Comparison of ENCODE assay signal across 1 cellular context in genomic region chr10:61063035-61063434, GRCh38.
TF ChIP-seq lines count a peak whose summit lies in the region.

No MANE protein-coding gene starts in this region.

TF ChIP-seq in K562, 482 proteins besides CTCF, POLR2A, EP300 and RAD21 (continued from another document):
- TF ChIP-seq RFX7 (CRISPR knock-in tag; IDR thresholded peaks at IDR 0.05) (no peak), RNF219 (CRISPR knock-in tag; IDR thresholded peaks at IDR 0.05) (no peak), HMG20B (CRISPR knock-in tag; IDR thresholded peaks at IDR 0.05) (no peak), SNRNP70 (optimal IDR thresholded peaks at IDR 0.05; ENCODE audit: low read depth, low read length) (no peak), MYNN (IDR thresholded peaks at IDR 0.05) (no peak), MYNN (CRISPR knock-in tag; IDR thresholded peaks at IDR 0.05) (no peak), CBX8 (IDR thresholded peaks at IDR 0.05; ENCODE audit: borderline replicate concordance, extremely low read depth, low read depth, low read length, poor library complexity, severe bottlenecking) (no peak), ZNF23 (CRISPR knock-in tag; IDR thresholded peaks at IDR 0.05) (no peak), NR2C2 (CRISPR knock-in tag; IDR thresholded peaks at IDR 0.05) (no peak), NR2C2 (tag; IDR thresholded peaks at IDR 0.05) (no peak), SMARCA4 (IDR thresholded peaks at IDR 0.05) (no peak), E4F1 (CRISPR knock-in tag; IDR thresholded peaks at IDR 0.05; ENCODE audit: borderline replicate concordance) (no peak), PML (IDR thresholded peaks at IDR 0.05; ENCODE audit: low read length) (no peak), MAFK (IDR thresholded peaks at IDR 0.05; ENCODE audit: low read length) (peak; percentile 11; the same call in 1 of the 2 replicates), NELFE (IDR thresholded peaks at IDR 0.05; ENCODE audit: insufficient read depth, insufficient read length) (no peak), ZEB2 (IDR thresholded peaks at IDR 0.05) (no peak), FUS (optimal IDR thresholded peaks at IDR 0.05; ENCODE audit: low read depth, low read length) (no peak), NCOA4 (IDR thresholded peaks at IDR 0.05; ENCODE audit: partially characterized antibody) (no peak), RBM14 (IDR thresholded peaks at IDR 0.05; ENCODE audit: borderline replicate concordance, insufficient read depth, low read depth, low read length) (no peak), PKNOX1 (IDR thresholded peaks at IDR 0.05) (0 out of 2 replicates have a peak, but pooled peaks have one; percentile 11), YY1 (IDR thresholded peaks at IDR 0.05; ENCODE audit: borderline replicate concordance in 1 of 3, control insufficient read depth in 1 of 3, extremely low read depth in 1 of 3, insufficient read depth in 3 of 3, insufficient read length in 1 of 3, insufficient replicate concordance in 2 of 3, low read depth in 1 of 3, low read length in 2 of 3) (no peak), BCOR (IDR thresholded peaks at IDR 0.05) (no peak), FIP1L1 (IDR thresholded peaks at IDR 0.05; ENCODE audit: low read depth, low read length, poor library complexity, severe bottlenecking) (no peak), MTA3 (IDR thresholded peaks at IDR 0.05; ENCODE audit: borderline replicate concordance) (no peak), GABPA (tag; conservative IDR thresholded peaks at IDR 0.05; ENCODE audit: low read depth) (no peak)
- TF ChIP-seq, protein P1, sequence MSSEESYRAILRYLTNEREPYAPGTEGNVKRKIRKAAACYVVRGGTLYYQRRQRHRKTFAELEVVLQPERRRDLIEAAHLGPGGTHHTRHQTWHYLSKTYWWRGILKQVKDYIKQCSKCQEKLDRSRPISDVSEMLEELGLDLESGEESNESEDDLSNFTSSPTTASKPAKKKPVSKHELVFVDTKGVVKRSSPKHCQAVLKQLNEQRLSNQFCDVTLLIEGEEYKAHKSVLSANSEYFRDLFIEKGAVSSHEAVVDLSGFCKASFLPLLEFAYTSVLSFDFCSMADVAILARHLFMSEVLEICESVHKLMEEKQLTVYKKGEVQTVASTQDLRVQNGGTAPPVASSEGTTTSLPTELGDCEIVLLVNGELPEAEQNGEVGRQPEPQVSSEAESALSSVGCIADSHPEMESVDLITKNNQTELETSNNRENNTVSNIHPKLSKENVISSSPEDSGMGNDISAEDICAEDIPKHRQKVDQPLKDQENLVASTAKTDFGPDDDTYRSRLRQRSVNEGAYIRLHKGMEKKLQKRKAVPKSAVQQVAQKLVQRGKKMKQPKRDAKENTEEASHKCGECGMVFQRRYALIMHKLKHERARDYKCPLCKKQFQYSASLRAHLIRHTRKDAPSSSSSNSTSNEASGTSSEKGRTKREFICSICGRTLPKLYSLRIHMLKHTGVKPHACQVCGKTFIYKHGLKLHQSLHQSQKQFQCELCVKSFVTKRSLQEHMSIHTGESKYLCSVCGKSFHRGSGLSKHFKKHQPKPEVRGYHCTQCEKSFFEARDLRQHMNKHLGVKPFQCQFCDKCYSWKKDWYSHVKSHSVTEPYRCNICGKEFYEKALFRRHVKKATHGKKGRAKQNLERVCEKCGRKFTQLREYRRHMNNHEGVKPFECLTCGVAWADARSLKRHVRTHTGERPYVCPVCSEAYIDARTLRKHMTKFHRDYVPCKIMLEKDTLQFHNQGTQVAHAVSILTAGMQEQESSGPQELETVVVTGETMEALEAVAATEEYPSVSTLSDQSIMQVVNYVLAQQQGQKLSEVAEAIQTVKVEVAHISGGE (CRISPR knock-in tag; IDR thresholded peaks at IDR 0.05): no peak
- TF ChIP-seq, protein P2, sequence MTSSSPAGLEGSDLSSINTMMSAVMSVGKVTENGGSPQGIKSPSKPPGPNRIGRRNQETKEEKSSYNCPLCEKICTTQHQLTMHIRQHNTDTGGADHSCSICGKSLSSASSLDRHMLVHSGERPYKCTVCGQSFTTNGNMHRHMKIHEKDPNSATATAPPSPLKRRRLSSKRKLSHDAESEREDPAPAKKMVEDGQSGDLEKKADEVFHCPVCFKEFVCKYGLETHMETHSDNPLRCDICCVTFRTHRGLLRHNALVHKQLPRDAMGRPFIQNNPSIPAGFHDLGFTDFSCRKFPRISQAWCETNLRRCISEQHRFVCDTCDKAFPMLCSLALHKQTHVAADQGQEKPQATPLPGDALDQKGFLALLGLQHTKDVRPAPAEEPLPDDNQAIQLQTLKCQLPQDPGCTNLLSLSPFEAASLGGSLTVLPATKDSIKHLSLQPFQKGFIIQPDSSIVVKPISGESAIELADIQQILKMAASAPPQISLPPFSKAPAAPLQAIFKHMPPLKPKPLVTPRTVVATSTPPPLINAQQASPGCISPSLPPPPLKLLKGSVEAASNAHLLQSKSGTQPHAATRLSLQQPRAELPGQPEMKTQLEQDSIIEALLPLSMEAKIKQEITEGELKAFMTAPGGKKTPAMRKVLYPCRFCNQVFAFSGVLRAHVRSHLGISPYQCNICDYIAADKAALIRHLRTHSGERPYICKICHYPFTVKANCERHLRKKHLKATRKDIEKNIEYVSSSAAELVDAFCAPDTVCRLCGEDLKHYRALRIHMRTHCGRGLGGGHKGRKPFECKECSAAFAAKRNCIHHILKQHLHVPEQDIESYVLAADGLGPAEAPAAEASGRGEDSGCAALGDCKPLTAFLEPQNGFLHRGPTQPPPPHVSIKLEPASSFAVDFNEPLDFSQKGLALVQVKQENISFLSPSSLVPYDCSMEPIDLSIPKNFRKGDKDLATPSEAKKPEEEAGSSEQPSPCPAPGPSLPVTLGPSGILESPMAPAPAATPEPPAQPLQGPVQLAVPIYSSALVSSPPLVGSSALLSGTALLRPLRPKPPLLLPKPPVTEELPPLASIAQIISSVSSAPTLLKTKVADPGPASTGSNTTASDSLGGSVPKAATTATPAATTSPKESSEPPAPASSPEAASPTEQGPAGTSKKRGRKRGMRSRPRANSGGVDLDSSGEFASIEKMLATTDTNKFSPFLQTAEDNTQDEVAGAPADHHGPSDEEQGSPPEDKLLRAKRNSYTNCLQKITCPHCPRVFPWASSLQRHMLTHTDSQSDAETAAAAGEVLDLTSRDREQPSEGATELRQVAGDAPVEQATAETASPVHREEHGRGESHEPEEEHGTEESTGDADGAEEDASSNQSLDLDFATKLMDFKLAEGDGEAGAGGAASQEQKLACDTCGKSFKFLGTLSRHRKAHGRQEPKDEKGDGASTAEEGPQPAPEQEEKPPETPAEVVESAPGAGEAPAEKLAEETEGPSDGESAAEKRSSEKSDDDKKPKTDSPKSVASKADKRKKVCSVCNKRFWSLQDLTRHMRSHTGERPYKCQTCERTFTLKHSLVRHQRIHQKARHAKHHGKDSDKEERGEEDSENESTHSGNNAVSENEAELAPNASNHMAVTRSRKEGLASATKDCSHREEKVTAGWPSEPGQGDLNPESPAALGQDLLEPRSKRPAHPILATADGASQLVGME (CRISPR knock-in tag; IDR thresholded peaks at IDR 0.05): no peak
